1 cellular context compared by ENCODE assay signal in genomic region chr13:24679686-24680085, GRCh38.
TF ChIP-seq lines count a peak whose summit lies in the region.

No MANE protein-coding gene starts in this region.

TF ChIP-seq in H1, 55 proteins besides CTCF, POLR2A, EP300 and RAD21:
- TF ChIP-seq ATF3 (IDR thresholded peaks at IDR 0.05; ENCODE audit: insufficient read depth, low read depth, low read length), result no peak
- no peak for TF ChIP-seq CTBP2 (IDR thresholded peaks at IDR 0.05; ENCODE audit: borderline replicate concordance, insufficient read depth, insufficient read length, low read length)
- TF ChIP-seq PHF8 (conservative IDR thresholded peaks at IDR 0.05; ENCODE audit: low read depth, low read length), result no peak
- no peak for TF ChIP-seq TCF12 (IDR thresholded peaks at IDR 0.05; ENCODE audit: low read depth, low read length)
